ENCODE assay signal across 8 cellular contexts in the genomic region with DNA sequence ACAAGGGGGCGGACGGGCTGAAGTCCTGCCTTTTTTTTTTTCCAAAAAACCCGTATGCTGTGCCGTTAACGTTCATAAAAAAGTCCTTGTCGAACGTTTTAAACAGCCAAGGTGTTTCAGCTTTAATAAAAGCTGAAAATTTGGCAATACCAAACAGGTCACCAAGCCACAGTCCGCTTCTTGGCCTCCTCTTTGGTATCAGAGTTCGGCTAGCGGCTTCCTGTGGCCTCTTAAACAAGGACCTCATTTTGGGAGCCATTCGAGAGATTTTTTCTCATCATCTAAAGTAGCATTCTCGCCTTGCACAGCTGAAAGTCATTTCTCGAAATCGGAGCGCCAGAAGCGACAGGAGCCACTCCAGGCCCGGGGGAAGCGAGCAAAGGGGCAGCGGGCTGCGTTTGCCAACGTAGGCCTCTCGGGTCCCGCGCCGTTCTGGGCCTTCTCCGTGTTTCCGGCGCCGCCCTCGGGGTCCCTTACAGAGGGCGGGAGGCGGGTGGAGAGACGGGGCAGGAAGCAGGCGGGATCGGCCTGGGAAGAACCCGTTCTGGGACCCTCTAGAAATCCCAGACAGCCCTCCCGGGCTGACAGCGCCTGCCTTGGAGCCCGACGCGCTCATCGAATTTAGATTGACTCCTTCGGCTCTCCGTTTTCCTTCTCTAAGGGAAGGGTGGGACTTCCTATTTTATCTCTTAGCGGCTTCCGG. TPM values are rescaled to one million over a fixed set of nuclear protein-coding genes. Genes with fewer than 3 reads are reported as not detected.
DNase-seq lines count a peak whose midpoint lies in the region; ATAC-seq and TF ChIP-seq lines count a peak whose summit lies in the region.

No MANE protein-coding gene starts in this region.

- no peaks in the 10 kb centered on the region for H3K27me3 ChIP-seq in CD4-positive, CD25-positive, alpha-beta regulatory T cell (ENCODE audit: control insufficient read depth, insufficient read depth, low read length)
- H3K27me3 ChIP-seq in fibroblast of lung (ENCODE audit: control insufficient read depth, insufficient read depth, low read length), result no peaks in the 10 kb centered on the region
- no peaks in the 10 kb centered on the region for H3K27me3 ChIP-seq in neural cell (ENCODE audit: insufficient read depth, low read depth, low read length)

- TF ChIP-seq CTCF in fibroblast of lung (conservative IDR thresholded peaks at IDR 0.05 in 1 of 2, IDR thresholded peaks at IDR 0.05 in 1 of 2; ENCODE audit: low read depth in 1 of 2, low read length in 2 of 2) (no peak), neural cell (IDR thresholded peaks at IDR 0.05; ENCODE audit: poor library complexity, severe bottlenecking) (no peak)

- peaks cover 35 to 64% (median 44%) of the 10 kb centered on the region in 4 donors for H3K4me1 Mint-ChIP-seq in CD4-positive, CD25-positive, alpha-beta regulatory T cell
- H3K4me1 Mint-ChIP-seq in stimulated activated naive CD8-positive, alpha-beta T cell treated with anti-CD3 and anti-CD28 coated beads, Interleukin-15, amount 100 ng/mL, for 72 hours, result peaks cover 52% of the 10 kb centered on the region

- peak overlapping the region; percentile 95 for H3K27ac ChIP-seq in CD4-positive, CD25-positive, alpha-beta regulatory T cell (ENCODE audit: insufficient read depth, low read length, poor library complexity, severe bottlenecking)
- H3K27ac ChIP-seq in fibroblast of lung (ENCODE audit: insufficient read depth, low read length), result peak overlapping the region; percentile 99
- peak overlapping the region; percentile 98 for H3K27ac ChIP-seq in neural cell (ENCODE audit: low read length)

- H4K20me1 ChIP-seq in fibroblast of lung (ENCODE audit: control insufficient read depth, extremely low read depth, insufficient read depth, low read length) (no peaks in the 10 kb centered on the region), neural cell (ENCODE audit: insufficient read depth) (no peaks in the 10 kb centered on the region)

- peak overlapping the region; percentile 95 to 99 (median 96) for H3K4me3 Mint-ChIP-seq in CD4-positive, CD25-positive, alpha-beta regulatory T cell
- peak overlapping the region; percentile 95 to 99 for H3K4me3 Mint-ChIP-seq in stimulated activated naive CD8-positive, alpha-beta T cell treated with anti-CD3 and anti-CD28 coated beads, Interleukin-15, amount 100 ng/mL, for 72 hours

- H3K9me3 Mint-ChIP-seq in CD4-positive, CD25-positive, alpha-beta regulatory T cell, result peaks cover 0 to 3% (median 0%) of the 10 kb centered on the region in 7 donors
- H3K9me3 Mint-ChIP-seq in stimulated activated naive CD8-positive, alpha-beta T cell treated with anti-CD3 and anti-CD28 coated beads, Interleukin-15, amount 100 ng/mL, for 72 hours, result no peaks in the 10 kb centered on the region

- H3K4me1 ChIP-seq in CD4-positive, CD25-positive, alpha-beta regulatory T cell (ENCODE audit: control insufficient read depth, insufficient read depth, low read length, poor library complexity, severe bottlenecking), result peaks cover 34% of the 10 kb centered on the region
- H3K4me1 ChIP-seq in fibroblast of lung (ENCODE audit: control insufficient read depth, extremely low read depth, insufficient read depth, low read length), result peaks cover 3% of the 10 kb centered on the region

- peaks cover 5% of the 10 kb centered on the region for H3K27me3 Mint-ChIP-seq in CD4-positive, CD25-positive, alpha-beta regulatory T cell
- H3K27me3 Mint-ChIP-seq in stimulated activated naive CD8-positive, alpha-beta T cell treated with anti-CD3 and anti-CD28 coated beads, Interleukin-15, amount 100 ng/mL, for 72 hours, result no peaks in the 10 kb centered on the region

- no peaks in the 10 kb centered on the region for H3K9me3 ChIP-seq in CD4-positive, CD25-positive, alpha-beta regulatory T cell (ENCODE audit: control insufficient read depth in 2 of 2, low read length in 2 of 2)
- H3K9me3 ChIP-seq in fibroblast of lung (ENCODE audit: control insufficient read depth, insufficient read depth, low read depth, low read length) (no peaks in the 10 kb centered on the region), neural cell (ENCODE audit: low read length) (no peaks in the 10 kb centered on the region)

- ATAC-seq in CD4-positive, CD25-positive, alpha-beta regulatory T cell (ENCODE audit: low read depth in 2 of 2), result peak; percentile 46 to 47
- peak; percentile 34 for ATAC-seq in HG03439 (IDR thresholded peaks at IDR 0.05; ENCODE audit: unreplicated experiment)
- peak; percentile 56 for ATAC-seq in stimulated activated naive CD8-positive, alpha-beta T cell treated with anti-CD3 and anti-CD28 coated beads, Interleukin-15, amount 100 ng/mL, for 72 hours

- H3K4me2 ChIP-seq in fibroblast of lung (ENCODE audit: extremely low read depth, insufficient read depth, low read length), result peak overlapping the region; percentile 92
- peak overlapping the region; percentile 74 for H3K4me2 ChIP-seq in neural cell (ENCODE audit: low read length)

- peak overlapping the region; percentile 98 to 100 (median 98) for H3K27ac Mint-ChIP-seq in CD4-positive, CD25-positive, alpha-beta regulatory T cell
- H3K27ac Mint-ChIP-seq in stimulated activated naive CD8-positive, alpha-beta T cell treated with anti-CD3 and anti-CD28 coated beads, Interleukin-15, amount 100 ng/mL, for 72 hours, result peak overlapping the region; percentile 99 to 100

- no peaks in the 10 kb centered on the region for H3K9me2 ChIP-seq in neural cell (ENCODE audit: insufficient read depth, low read length)

- peaks cover 14% of the 10 kb centered on the region for H3K36me3 ChIP-seq in CD4-positive, CD25-positive, alpha-beta regulatory T cell (ENCODE audit: control insufficient read depth, insufficient read depth, low read length)
- H3K36me3 ChIP-seq in fibroblast of lung (ENCODE audit: control insufficient read depth, insufficient read depth, low read length) (no peaks in the 10 kb centered on the region), neural cell (ENCODE audit: insufficient read depth, low read length) (no peaks in the 10 kb centered on the region)

- no peak for TF ChIP-seq EP300 in neural cell (conservative IDR thresholded peaks at IDR 0.05; ENCODE audit: poor library complexity, severe bottlenecking)

- peaks cover 30% of the 10 kb centered on the region for H3K36me3 Mint-ChIP-seq in CD4-positive, CD25-positive, alpha-beta regulatory T cell

- peak overlapping the region; percentile 98 for H3K4me3 ChIP-seq in CD4-positive, CD25-positive, alpha-beta regulatory T cell (ENCODE audit: low read depth, low read length)
- peak overlapping the region; percentile 80 to 96 (median 92) for H3K4me3 ChIP-seq in fibroblast of lung (replicated peaks in 1 of 4; ENCODE audit: control extremely low read depth in 1 of 4, insufficient read depth in 1 of 4, low read depth in 3 of 4, low read length in 4 of 4)
- peak overlapping the region; percentile 96 for H3K4me3 ChIP-seq in neural cell (ENCODE audit: low read length)

- no peak for TF ChIP-seq RAD21 in neural cell (conservative IDR thresholded peaks at IDR 0.05)

- H3K9ac ChIP-seq in fibroblast of lung (ENCODE audit: insufficient read depth, low read length) (peak overlapping the region; percentile 78), neural cell (ENCODE audit: low read length) (peak overlapping the region; percentile 94)

- DNase-seq in CD4-positive, CD25-positive, alpha-beta regulatory T cell, result peak in 2 of 3 donors; percentile 57 to 85
- DNase-seq in GM19238 (ENCODE audit: insufficient read length, low spot score) (peak; percentile 35), OCI-M1 (lab: John Stamatoyannopoulos, UW) (peak; percentile 83), fibroblast of lung (ENCODE audit: low read depth in 2 of 2) (peak; percentile 77 to 80)
- DNase-seq in activated T-cell treated with anti-CD3 and anti-CD28 coated beads, Interleukin-2, amount 50 U/mL, for 48 hours, result peak; percentile 82 to 83
- DNase-seq in stimulated activated naive CD8-positive, alpha-beta T cell treated with anti-CD3 and anti-CD28 coated beads, Interleukin-15, amount 100 ng/mL, for 72 hours, result peak; percentile 66 to 74

- H3K79me2 ChIP-seq in fibroblast of lung (ENCODE audit: control insufficient read depth, insufficient read depth, low read length), result peaks cover 44% of the 10 kb centered on the region
- H3K79me2 ChIP-seq in neural cell (replicated peaks; ENCODE audit: insufficient read depth, low read length), result peaks cover 29% of the 10 kb centered on the region

- H2AFZ ChIP-seq in fibroblast of lung (ENCODE audit: low read length), result peak overlapping the region; percentile 83
- H2AFZ ChIP-seq in neural cell (ENCODE audit: low read depth, low read length), result peak overlapping the region; percentile 90

- no peaks in the 10 kb centered on the region for H3F3A ChIP-seq in neural cell (ENCODE audit: insufficient read depth, low read length, poor library complexity, severe bottlenecking)

TF ChIP-seq in neural cell, 6 proteins besides CTCF, POLR2A, EP300 and RAD21:
- TF ChIP-seq POLR2AphosphoS5 (IDR thresholded peaks at IDR 0.05) (no peak), EZH2 (IDR thresholded peaks at IDR 0.05; ENCODE audit: borderline replicate concordance, insufficient read depth, low read length, poor library complexity, severe bottlenecking) (no peak), MXI1 (conservative IDR thresholded peaks at IDR 0.05; ENCODE audit: poor library complexity, severe bottlenecking) (peak; percentile 38)

RNA-seq across cellular contexts. Expression of a gene that starts 0.6 kb away (rescaled TPM):
- 34.0 TPM for total RNA-seq in CD4-positive, CD25-positive, alpha-beta regulatory T cell
- polyA plus RNA-seq in CD4-positive, CD25-positive, alpha-beta regulatory T cell, result 1 to 10 TPM; 2.0 to 5.1 (median 3.8) TPM
- 12.6 and 13.9 TPM in 2 replicates for total RNA-seq in fibroblast of lung
- polyA plus RNA-seq in fibroblast of lung (4.4 and 5.1 TPM in 2 replicates), neural cell (2.9 and 3.8 TPM in 2 replicates)
- polyA plus RNA-seq in fibroblast of lung (2012), result 4.4 and 4.8 TPM in 2 replicates
- polyA minus RNA-seq in fibroblast of lung (ENCODE audit: low replicate concordance) (3.0 and 16.3 TPM in 2 replicates), neural cell (34.1 and 40.5 TPM in 2 replicates)

Comparison
In these comparisons a context has a peak if more than half of its experiments do, and no peak if none do; other contexts are left out.
1. Peak in every context shown above with its lines: DNase-seq, ATAC-seq, H3K4me3 ChIP-seq and H3K27ac ChIP-seq.